Comparison of ENCODE assay signal across 1 cellular context in genomic region chr7:69687739-69688431, GRCh38.
TF ChIP-seq lines count a peak whose summit lies in the region.

No MANE protein-coding gene starts in this region.

TF ChIP-seq in GM12878, 131 proteins besides CTCF, POLR2A, EP300 and RAD21 (continued from another document):
- TF ChIP-seq PML (IDR thresholded peaks at IDR 0.05; ENCODE audit: low read length) (no peak), CEBPZ (IDR thresholded peaks at IDR 0.05; ENCODE audit: low read depth, low read length) (no peak)
TF ChIP-seq in GM12878: peak in this region for 0.
